ENCODE assay signal across 1 cellular context in genomic region chr6:18147160-18147559, GRCh38.
TF ChIP-seq lines count a peak whose summit lies in the region.

No MANE protein-coding gene starts in this region.

TF ChIP-seq in SK-N-SH treated with all-trans-retinoic acid at 6 μM for 48 hours, 23 proteins besides CTCF, POLR2A, EP300 and RAD21:
- TF ChIP-seq TOX (CRISPR knock-in tag; IDR thresholded peaks at IDR 0.05; ENCODE audit: borderline replicate concordance) (no peak), ISL1 (CRISPR knock-in tag; IDR thresholded peaks at IDR 0.05) (peak; percentile 49; the same call in 1 of the 2 replicates)
TF ChIP-seq in SK-N-SH treated with all-trans-retinoic acid at 6 μM for 48 hours: peak in this region for 1.
